ENCODE assay signal across 1 cellular context in the genomic region with DNA sequence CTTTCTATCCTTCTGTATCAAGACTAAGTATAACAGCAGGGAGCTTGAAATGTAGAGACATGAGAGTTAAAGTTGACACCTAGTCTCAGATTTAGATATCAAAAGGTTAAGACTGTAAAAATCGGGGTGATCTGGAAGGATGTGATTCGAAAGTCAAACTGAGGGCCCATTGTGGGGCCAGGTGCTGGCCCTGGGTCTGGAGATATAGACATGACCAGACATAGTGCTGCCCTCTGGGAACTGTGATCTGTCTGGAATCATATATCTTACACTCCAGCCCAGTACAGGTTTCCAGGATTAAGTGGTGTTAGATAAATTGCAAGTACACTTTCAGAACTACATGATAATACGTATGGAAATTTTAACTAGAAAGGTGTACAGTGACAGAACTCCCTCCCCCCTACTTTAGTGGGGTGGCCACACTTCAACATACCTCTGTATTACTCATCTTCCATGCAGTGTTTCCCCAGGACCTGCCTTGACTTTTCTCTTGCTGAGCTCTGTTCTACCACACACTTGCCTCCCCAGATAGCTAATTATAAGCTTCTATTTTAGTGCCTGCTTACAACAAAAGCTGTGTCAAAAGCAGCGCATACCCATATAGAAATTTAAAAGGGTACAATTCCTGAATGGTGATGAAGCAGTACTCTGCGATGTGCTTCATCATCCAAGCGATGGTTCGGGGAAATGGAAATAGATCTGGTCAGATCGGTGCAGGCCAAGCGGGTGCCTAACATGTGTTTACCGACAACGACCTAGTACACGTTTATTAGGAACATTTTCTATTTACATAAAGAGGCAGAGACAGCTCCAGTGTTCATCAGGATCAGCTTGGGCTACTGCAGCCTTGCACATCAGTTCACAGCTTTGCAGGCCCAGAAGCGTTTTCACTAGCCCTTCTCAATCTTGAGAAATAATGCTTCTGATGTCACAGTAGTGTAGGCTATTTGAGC.
TF ChIP-seq lines count a peak whose summit lies in the region.

No MANE protein-coding gene starts in this region.

TF ChIP-seq in IMR-90, 13 proteins besides CTCF, POLR2A, EP300 and RAD21:
- TF ChIP-seq MAZ (IDR thresholded peaks at IDR 0.05; ENCODE audit: borderline replicate concordance, low read depth, low read length) (no peak), NFE2L2 (IDR thresholded peaks at IDR 0.05; ENCODE audit: low read depth, low read length) (no peak), SMC3 (IDR thresholded peaks at IDR 0.05; ENCODE audit: low read depth, low read length) (no peak), RFX5 (IDR thresholded peaks at IDR 0.05; ENCODE audit: low read depth, low read length) (no peak), CEBPB (IDR thresholded peaks at IDR 0.05; ENCODE audit: low read depth, low read length) (no peak), BHLHE40 (IDR thresholded peaks at IDR 0.05; ENCODE audit: low read depth, low read length) (no peak), MXI1 (IDR thresholded peaks at IDR 0.05; ENCODE audit: borderline replicate concordance, low read depth, low read length) (no peak), FOS (IDR thresholded peaks at IDR 0.05; ENCODE audit: low read depth, low read length) (no peak), RCOR1 (IDR thresholded peaks at IDR 0.05; ENCODE audit: insufficient replicate concordance, low read length) (no peak)
- TF ChIP-seq, protein P1, sequence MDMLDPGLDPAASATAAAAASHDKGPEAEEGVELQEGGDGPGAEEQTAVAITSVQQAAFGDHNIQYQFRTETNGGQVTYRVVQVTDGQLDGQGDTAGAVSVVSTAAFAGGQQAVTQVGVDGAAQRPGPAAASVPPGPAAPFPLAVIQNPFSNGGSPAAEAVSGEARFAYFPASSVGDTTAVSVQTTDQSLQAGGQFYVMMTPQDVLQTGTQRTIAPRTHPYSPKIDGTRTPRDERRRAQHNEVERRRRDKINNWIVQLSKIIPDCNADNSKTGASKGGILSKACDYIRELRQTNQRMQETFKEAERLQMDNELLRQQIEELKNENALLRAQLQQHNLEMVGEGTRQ (IDR thresholded peaks at IDR 0.05; ENCODE audit: low read depth, low read length): no peak
- TF ChIP-seq, protein P2, sequence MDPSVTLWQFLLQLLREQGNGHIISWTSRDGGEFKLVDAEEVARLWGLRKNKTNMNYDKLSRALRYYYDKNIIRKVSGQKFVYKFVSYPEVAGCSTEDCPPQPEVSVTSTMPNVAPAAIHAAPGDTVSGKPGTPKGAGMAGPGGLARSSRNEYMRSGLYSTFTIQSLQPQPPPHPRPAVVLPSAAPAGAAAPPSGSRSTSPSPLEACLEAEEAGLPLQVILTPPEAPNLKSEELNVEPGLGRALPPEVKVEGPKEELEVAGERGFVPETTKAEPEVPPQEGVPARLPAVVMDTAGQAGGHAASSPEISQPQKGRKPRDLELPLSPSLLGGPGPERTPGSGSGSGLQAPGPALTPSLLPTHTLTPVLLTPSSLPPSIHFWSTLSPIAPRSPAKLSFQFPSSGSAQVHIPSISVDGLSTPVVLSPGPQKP (IDR thresholded peaks at IDR 0.05; ENCODE audit: borderline replicate concordance, low read depth, low read length): no peak
TF ChIP-seq in IMR-90: peak in this region for 0.
